Comparison of ENCODE assay signal across 19 cellular contexts in genomic region chr10:77383861-77384553, GRCh38.
A peak's percentile ranks its signal among the peaks of the same experiment; 100 is the strongest.
DNase-seq lines count a peak whose midpoint lies in the region; ATAC-seq, FAIRE-seq and TF ChIP-seq lines count a peak whose summit lies in the region.
"Had no signal": no experiment of that assay in that cellular context is flagged by ENCODE, and none has a peak within 500 bp of the region (broad histone marks: within the 10 kb centered on the region; RNA-seq: fewer than 3 reads in every experiment).

No MANE protein-coding gene starts in this region.

- DNase-seq in DMS153 (lab: John Stamatoyannopoulos, UW) (peak; percentile 36), DMS153 treated with DMSO at 0.1 percent for 48 hours (lab: John Stamatoyannopoulos, UW; ENCODE audit: unreplicated experiment) (no peak), NCI-H69 (lab: John Stamatoyannopoulos, UW) (peak; percentile 41), coronary artery (ENCODE audit: low spot score) (peak; percentile 75), skeletal muscle cell (ENCODE audit: low read depth) (peak; percentile 77), NCI-H2107 (lab: John Stamatoyannopoulos, UW) (no peak), GM12892 (ENCODE audit: insufficient read length) (no peak)
- DNase-seq: 8988T; activated CD4-positive, alpha-beta memory T cell treated with anti-CD3 and anti-CD28 coated beads, Interleukin-2, amount 10 ng/mL, durations not matched to agents 7 days and 5 days; activated T-cell treated with anti-CD3 and anti-CD28 coated beads, Interleukin-2, amount 50 U/mL, for 72 hours; left ventricle myocardium inferior; NCI-H2081 treated with DMSO at 0.1 percent for 48 hours; pancreas; T-cell; transverse colon had no signal

- no peak for TF ChIP-seq POLR2A in GM12892 (IDR thresholded peaks at IDR 0.05; ENCODE audit: low read depth, low read length)

- no peak overlapping the region for H3K4me3 ChIP-seq in coronary artery
- no peak overlapping the region for H3K4me3 ChIP-seq in skeletal muscle cell (ENCODE audit: low read depth, low read length)
- H3K4me3 ChIP-seq: left ventricle myocardium inferior, pancreas, transverse colon had no signal

- no peak for TF ChIP-seq CTCF in coronary artery (IDR thresholded peaks at IDR 0.05)

- ATAC-seq in HG03565 (IDR thresholded peaks at IDR 0.05; ENCODE audit: unreplicated experiment): no peak
- ATAC-seq: activated T-cell treated with anti-CD3 and anti-CD28 coated beads, Interleukin-2, amount 50 U/mL, for 72 hours; stimulated activated memory B cell treated with anti-CD40 and anti-IgM and Interleukin-4, amounts not matched to agents 10 μg/mL and 1 μg/mL and 100 μg/mL, for 72 hours; T-cell had no signal

- H3K27ac ChIP-seq in coronary artery: peak overlapping the region in 1 of 2 donors; percentile 46
- H3K27ac ChIP-seq: left ventricle myocardium inferior, pancreas, transverse colon, VCaP had no signal

- no peak for FAIRE-seq in GM12892 (lab: Jason Lieb, UNC)
- FAIRE-seq: frontal cortex, pancreas had no signal

Comparison
In these comparisons a context has a peak if more than half of its experiments do, and no peak if none do; other contexts are left out.
1. DNase-seq: peak in DMS153 (single experiment), NCI-H69 (single experiment), coronary artery (single experiment) and skeletal muscle cell (single experiment); none in DMS153 treated with DMSO at 0.1 percent for 48 hours (single experiment), NCI-H2107 (single experiment) and GM12892 (single experiment).